Comparison of ENCODE assay signal across 1 cellular context in the genomic region with DNA sequence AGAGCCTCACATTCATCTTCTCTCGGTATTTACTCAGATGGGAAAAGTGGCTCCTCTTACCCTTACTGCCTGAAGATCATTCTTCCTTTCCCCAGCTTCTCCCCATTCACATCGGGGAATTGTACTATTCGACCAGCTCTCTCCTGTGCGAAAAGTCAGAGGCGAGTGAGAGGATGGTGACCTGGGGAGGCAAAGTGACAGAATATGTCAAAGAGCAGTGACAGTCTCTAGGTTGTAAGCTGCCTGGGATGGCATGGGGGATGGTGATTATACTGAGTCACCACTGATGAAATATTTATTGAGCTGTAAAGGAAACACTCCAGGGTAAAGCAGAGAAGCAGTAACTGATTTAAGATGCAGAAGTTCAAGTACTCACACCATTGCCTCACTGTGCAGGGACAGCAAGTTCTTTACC.
A peak's percentile ranks its signal among the peaks of the same experiment; 100 is the strongest.
TF ChIP-seq lines count a peak whose summit lies in the region.

No MANE protein-coding gene starts in this region.

TF ChIP-seq in HEK293, 187 proteins besides CTCF, POLR2A, EP300 and RAD21 (continued from another document):
- TF ChIP-seq, protein P1, sequence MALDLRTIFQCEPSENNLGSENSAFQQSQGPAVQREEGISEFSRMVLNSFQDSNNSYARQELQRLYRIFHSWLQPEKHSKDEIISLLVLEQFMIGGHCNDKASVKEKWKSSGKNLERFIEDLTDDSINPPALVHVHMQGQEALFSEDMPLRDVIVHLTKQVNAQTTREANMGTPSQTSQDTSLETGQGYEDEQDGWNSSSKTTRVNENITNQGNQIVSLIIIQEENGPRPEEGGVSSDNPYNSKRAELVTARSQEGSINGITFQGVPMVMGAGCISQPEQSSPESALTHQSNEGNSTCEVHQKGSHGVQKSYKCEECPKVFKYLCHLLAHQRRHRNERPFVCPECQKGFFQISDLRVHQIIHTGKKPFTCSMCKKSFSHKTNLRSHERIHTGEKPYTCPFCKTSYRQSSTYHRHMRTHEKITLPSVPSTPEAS (tag by site-specific recombination; IDR thresholded peaks at IDR 0.05) = no peak
- TF ChIP-seq, protein P2, sequence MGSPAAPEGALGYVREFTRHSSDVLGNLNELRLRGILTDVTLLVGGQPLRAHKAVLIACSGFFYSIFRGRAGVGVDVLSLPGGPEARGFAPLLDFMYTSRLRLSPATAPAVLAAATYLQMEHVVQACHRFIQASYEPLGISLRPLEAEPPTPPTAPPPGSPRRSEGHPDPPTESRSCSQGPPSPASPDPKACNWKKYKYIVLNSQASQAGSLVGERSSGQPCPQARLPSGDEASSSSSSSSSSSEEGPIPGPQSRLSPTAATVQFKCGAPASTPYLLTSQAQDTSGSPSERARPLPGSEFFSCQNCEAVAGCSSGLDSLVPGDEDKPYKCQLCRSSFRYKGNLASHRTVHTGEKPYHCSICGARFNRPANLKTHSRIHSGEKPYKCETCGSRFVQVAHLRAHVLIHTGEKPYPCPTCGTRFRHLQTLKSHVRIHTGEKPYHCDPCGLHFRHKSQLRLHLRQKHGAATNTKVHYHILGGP (tag by site-specific recombination; IDR thresholded peaks at IDR 0.05) = no peak
- TF ChIP-seq ZNF391 (tag by site-specific recombination; IDR thresholded peaks at IDR 0.05; ENCODE audit: borderline replicate concordance, low read depth) (no peak), REST (tag by site-specific recombination; IDR thresholded peaks at IDR 0.05) (no peak), BCL11A (tag by site-specific recombination; IDR thresholded peaks at IDR 0.05; ENCODE audit: low read depth) (no peak), ZXDB (tag by site-specific recombination; IDR thresholded peaks at IDR 0.05) (peak; percentile 36; the same call in 1 of the 2 replicates), SCRT2 (tag by site-specific recombination; IDR thresholded peaks at IDR 0.05) (no peak), ZNF660 (tag by site-specific recombination; IDR thresholded peaks at IDR 0.05) (0 out of 2 replicates have a peak, but pooled peaks have one; percentile 41), TRIM28 (IDR thresholded peaks at IDR 0.05; ENCODE audit: borderline replicate concordance, low read length) (peak; percentile 61; the same call in 1 of the 2 replicates), ZBTB17 (tag by site-specific recombination; IDR thresholded peaks at IDR 0.05) (peak; percentile 81), ZNF777 (tag by site-specific recombination; IDR thresholded peaks at IDR 0.05; ENCODE audit: borderline replicate concordance) (no peak), ZNF10 (tag by site-specific recombination; IDR thresholded peaks at IDR 0.05) (peak; percentile 28; the same call in 1 of the 2 replicates), ZFP69B (tag by site-specific recombination; IDR thresholded peaks at IDR 0.05) (0 out of 2 replicates have a peak, but pooled peaks have one; percentile 19), IKZF3 (tag by site-specific recombination; IDR thresholded peaks at IDR 0.05) (peak; percentile 18; the same call in 1 of the 2 replicates), PATZ1 (tag by site-specific recombination; IDR thresholded peaks at IDR 0.05) (peak; percentile 44; the same call in 1 of the 2 replicates), ZNF37A (tag by site-specific recombination; IDR thresholded peaks at IDR 0.05) (no peak), OSR2 (tag by site-specific recombination; IDR thresholded peaks at IDR 0.05) (peak; percentile 82), ZNF555 (tag by site-specific recombination; conservative IDR thresholded peaks at IDR 0.05) (no peak), YY1 (tag by site-specific recombination; IDR thresholded peaks at IDR 0.05) (no peak), PRDM1 (tag by site-specific recombination; IDR thresholded peaks at IDR 0.05) (peak; percentile 85), MEIS1 (CRISPR knock-in tag; IDR thresholded peaks at IDR 0.05; ENCODE audit: borderline replicate concordance) (no peak), ZBTB7A (tag by site-specific recombination; IDR thresholded peaks at IDR 0.05; ENCODE audit: low read depth) (no peak), ZNF223 (tag by site-specific recombination; IDR thresholded peaks at IDR 0.05) (no peak), GLI4 (tag by site-specific recombination; IDR thresholded peaks at IDR 0.05) (no peak), KLF8 (tag by site-specific recombination; IDR thresholded peaks at IDR 0.05) (0 out of 2 replicates have a peak, but pooled peaks have one; percentile 42), ZNF600 (tag by site-specific recombination; IDR thresholded peaks at IDR 0.05) (peak; percentile 43), SP3 (tag by site-specific recombination; IDR thresholded peaks at IDR 0.05) (no peak), ZBTB48 (tag by site-specific recombination; IDR thresholded peaks at IDR 0.05) (no peak), ZNF626 (tag by site-specific recombination; IDR thresholded peaks at IDR 0.05) (no peak), ZBTB26 (tag by site-specific recombination; optimal IDR thresholded peaks at IDR 0.05) (no peak), ZNF664 (tag by site-specific recombination; IDR thresholded peaks at IDR 0.05) (peak; percentile 51; the same call in 1 of the 2 replicates), ZSCAN30 (tag by site-specific recombination; IDR thresholded peaks at IDR 0.05) (peak; percentile 78; the same call in 1 of the 2 replicates), GFI1B (tag by site-specific recombination; IDR thresholded peaks at IDR 0.05) (0 out of 2 replicates have a peak, but pooled peaks have one; percentile 49), ZNF629 (tag by site-specific recombination; IDR thresholded peaks at IDR 0.05) (peak; percentile 78), GLIS1 (tag by site-specific recombination; IDR thresholded peaks at IDR 0.05) (0 out of 2 replicates have a peak, but pooled peaks have one; percentile 5)
- TF ChIP-seq, protein P3, sequence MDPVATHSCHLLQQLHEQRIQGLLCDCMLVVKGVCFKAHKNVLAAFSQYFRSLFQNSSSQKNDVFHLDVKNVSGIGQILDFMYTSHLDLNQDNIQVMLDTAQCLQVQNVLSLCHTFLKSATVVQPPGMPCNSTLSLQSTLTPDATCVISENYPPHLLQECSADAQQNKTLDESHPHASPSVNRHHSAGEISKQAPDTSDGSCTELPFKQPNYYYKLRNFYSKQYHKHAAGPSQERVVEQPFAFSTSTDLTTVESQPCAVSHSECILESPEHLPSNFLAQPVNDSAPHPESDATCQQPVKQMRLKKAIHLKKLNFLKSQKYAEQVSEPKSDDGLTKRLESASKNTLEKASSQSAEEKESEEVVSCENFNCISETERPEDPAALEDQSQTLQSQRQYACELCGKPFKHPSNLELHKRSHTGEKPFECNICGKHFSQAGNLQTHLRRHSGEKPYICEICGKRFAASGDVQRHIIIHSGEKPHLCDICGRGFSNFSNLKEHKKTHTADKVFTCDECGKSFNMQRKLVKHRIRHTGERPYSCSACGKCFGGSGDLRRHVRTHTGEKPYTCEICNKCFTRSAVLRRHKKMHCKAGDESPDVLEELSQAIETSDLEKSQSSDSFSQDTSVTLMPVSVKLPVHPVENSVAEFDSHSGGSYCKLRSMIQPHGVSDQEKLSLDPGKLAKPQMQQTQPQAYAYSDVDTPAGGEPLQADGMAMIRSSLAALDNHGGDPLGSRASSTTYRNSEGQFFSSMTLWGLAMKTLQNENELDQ (tag by site-specific recombination; IDR thresholded peaks at IDR 0.05; ENCODE audit: low read depth) = no peak
- TF ChIP-seq, protein P4, sequence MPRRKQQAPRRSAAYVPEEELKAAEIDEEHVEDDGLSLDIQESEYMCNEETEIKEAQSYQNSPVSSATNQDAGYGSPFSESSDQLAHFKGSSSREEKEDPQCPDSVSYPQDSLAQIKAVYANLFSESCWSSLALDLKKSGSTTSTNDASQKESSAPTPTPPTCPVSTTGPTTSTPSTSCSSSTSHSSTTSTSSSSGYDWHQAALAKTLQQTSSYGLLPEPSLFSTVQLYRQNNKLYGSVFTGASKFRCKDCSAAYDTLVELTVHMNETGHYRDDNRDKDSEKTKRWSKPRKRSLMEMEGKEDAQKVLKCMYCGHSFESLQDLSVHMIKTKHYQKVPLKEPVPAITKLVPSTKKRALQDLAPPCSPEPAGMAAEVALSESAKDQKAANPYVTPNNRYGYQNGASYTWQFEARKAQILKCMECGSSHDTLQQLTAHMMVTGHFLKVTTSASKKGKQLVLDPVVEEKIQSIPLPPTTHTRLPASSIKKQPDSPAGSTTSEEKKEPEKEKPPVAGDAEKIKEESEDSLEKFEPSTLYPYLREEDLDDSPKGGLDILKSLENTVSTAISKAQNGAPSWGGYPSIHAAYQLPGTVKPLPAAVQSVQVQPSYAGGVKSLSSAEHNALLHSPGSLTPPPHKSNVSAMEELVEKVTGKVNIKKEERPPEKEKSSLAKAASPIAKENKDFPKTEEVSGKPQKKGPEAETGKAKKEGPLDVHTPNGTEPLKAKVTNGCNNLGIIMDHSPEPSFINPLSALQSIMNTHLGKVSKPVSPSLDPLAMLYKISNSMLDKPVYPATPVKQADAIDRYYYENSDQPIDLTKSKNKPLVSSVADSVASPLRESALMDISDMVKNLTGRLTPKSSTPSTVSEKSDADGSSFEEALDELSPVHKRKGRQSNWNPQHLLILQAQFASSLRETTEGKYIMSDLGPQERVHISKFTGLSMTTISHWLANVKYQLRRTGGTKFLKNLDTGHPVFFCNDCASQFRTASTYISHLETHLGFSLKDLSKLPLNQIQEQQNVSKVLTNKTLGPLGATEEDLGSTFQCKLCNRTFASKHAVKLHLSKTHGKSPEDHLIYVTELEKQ (tag by site-specific recombination; IDR thresholded peaks at IDR 0.05; ENCODE audit: borderline replicate concordance) = peak; percentile 84
TF ChIP-seq in HEK293: peak in this region for 28.
